ENCODE assay signal across 26 cellular contexts in the genomic region with DNA sequence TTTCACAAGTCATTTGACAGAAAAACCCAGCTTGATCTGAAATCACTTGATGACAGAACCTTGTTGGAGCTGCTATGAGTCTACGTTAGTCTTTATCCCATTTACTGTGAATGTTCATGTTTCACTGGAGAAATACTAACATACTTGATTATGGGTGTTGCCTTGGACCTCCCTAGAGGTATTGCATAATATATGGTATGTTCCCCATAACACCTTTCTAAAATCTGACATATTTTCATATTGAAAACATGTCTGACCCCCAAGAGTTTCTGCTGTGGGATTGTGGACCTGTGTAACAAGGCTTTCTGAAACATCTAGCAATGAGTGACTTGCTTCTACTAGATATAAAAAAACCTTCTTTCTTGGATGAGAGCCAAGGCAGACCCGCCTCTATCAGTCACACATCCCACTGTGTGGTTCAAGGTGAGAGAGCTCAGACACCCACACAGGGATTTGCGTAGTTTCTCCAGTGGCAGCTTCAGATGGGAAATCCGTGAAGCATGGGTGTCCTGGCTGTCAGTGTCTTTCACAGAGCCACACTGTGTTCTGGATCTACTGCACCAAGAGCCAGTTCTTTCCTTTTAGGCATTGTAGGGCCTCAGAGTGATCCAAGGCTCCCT. TPM values are rescaled to one million over a fixed set of nuclear protein-coding genes. Genes with fewer than 3 reads are reported as not detected.
DNase-seq lines count a peak whose midpoint lies in the region; ATAC-seq and TF ChIP-seq lines count a peak whose summit lies in the region.
"Had no signal": no experiment of that assay in that cellular context is flagged by ENCODE, and none has a peak within 500 bp of the region (broad histone marks: within the 10 kb centered on the region; RNA-seq: fewer than 3 reads in every experiment).

No MANE protein-coding gene starts in this region.

- H3K36me3 ChIP-seq in ovary, result no peaks in the 10 kb centered on the region
- H3K36me3 ChIP-seq: thoracic aorta, uterus had no signal

- no peaks in the 10 kb centered on the region for H3K27me3 ChIP-seq in ovary
- H3K27me3 ChIP-seq: uterus had no signal

- intact Hi-C loops in ovary (cut with DNase I), result no loop called here

- H3K4me3 Mint-ChIP-seq in activated T-cell treated with anti-CD3 and anti-CD28 coated beads, Interleukin-2, amount 50 U/mL, for 24 hours, result no peak overlapping the region
- no peak overlapping the region for H3K4me3 Mint-ChIP-seq in neural crest cell
- H3K4me3 Mint-ChIP-seq in natural killer cell treated with Interleukin-12 subunit alpha and Interleukin-12 subunit beta and Interleukin-15 and Interleukin-18, amount 100 ng/mL, for 72 hours, result no peak overlapping the region
- H3K4me3 Mint-ChIP-seq: activated B cell treated with CpG ODN at 0.5 μM for 24 hours; mesothelial cell of epicardium; stimulated activated naive CD8-positive, alpha-beta T cell treated with anti-CD3 and anti-CD28 coated beads, Interleukin-15, Interleukin-2, amounts not matched to agents 100 ng/mL and 50 ng/mL, for 24 hours had no signal

- no peak overlapping the region for H3K4me3 ChIP-seq in ovary
- H3K4me3 ChIP-seq: thoracic aorta, uterus had no signal

- H3K9me3 Mint-ChIP-seq in activated T-cell treated with anti-CD3 and anti-CD28 coated beads, Interleukin-2, amount 50 U/mL, for 24 hours, result no peaks in the 10 kb centered on the region
- no peaks in the 10 kb centered on the region for H3K9me3 Mint-ChIP-seq in neural crest cell
- no peaks in the 10 kb centered on the region for H3K9me3 Mint-ChIP-seq in natural killer cell treated with Interleukin-12 subunit alpha and Interleukin-12 subunit beta and Interleukin-15 and Interleukin-18, amount 100 ng/mL, for 72 hours
- H3K9me3 Mint-ChIP-seq: activated B cell treated with CpG ODN at 0.5 μM for 24 hours; mesothelial cell of epicardium; naive B cell; stimulated activated naive CD8-positive, alpha-beta T cell treated with anti-CD3 and anti-CD28 coated beads, Interleukin-15, Interleukin-2, amounts not matched to agents 100 ng/mL and 50 ng/mL, for 24 hours had no signal

- peak overlapping the region; percentile 22 for H3K27ac Mint-ChIP-seq in activated T-cell treated with anti-CD3 and anti-CD28 coated beads, Interleukin-2, amount 50 U/mL, for 24 hours
- peak overlapping the region; percentile 21 for H3K27ac Mint-ChIP-seq in neural crest cell (ENCODE audit: unreplicated experiment)
- H3K27ac Mint-ChIP-seq in natural killer cell treated with Interleukin-12 subunit alpha and Interleukin-12 subunit beta and Interleukin-15 and Interleukin-18, amount 100 ng/mL, for 72 hours, result no peak overlapping the region
- H3K27ac Mint-ChIP-seq: activated B cell treated with CpG ODN at 0.5 μM for 24 hours; mesothelial cell of epicardium; stimulated activated naive CD8-positive, alpha-beta T cell treated with anti-CD3 and anti-CD28 coated beads, Interleukin-15, Interleukin-2, amounts not matched to agents 100 ng/mL and 50 ng/mL, for 24 hours had no signal

- H3K4me1 Mint-ChIP-seq in activated T-cell treated with anti-CD3 and anti-CD28 coated beads, Interleukin-2, amount 50 U/mL, for 24 hours (ENCODE audit: low read depth), result peaks cover 20% of the 10 kb centered on the region
- H3K4me1 Mint-ChIP-seq in neural crest cell, result peaks cover 24% of the 10 kb centered on the region
- peaks cover 10 to 11% of the 10 kb centered on the region in 2 donors for H3K4me1 Mint-ChIP-seq in natural killer cell treated with Interleukin-12 subunit alpha and Interleukin-12 subunit beta and Interleukin-15 and Interleukin-18, amount 100 ng/mL, for 72 hours (ENCODE audit: low read depth in 2 of 2)

- no peak for DNase-seq in activated T-cell treated with anti-CD3 and anti-CD28 coated beads, Interleukin-2, amount 50 U/mL, for 24 hours
- DNase-seq in activated T-cell treated with anti-CD3 and anti-CD28 coated beads, Interleukin-2, amount 50 U/mL, for 1 hour, result no peak
- DNase-seq in NCI-H1105 treated with DMSO at 0.1 percent for 48 hours (lab: John Stamatoyannopoulos, UW) (peak; percentile 17), NCI-H82 treated with DMSO at 0.1 percent for 48 hours (lab: John Stamatoyannopoulos, UW; ENCODE audit: unreplicated experiment) (peak; percentile 22), neural crest cell (ENCODE audit: low read depth, low spot score) (no peak), ovary (no peak)
- DNase-seq in natural killer cell treated with Interleukin-12 subunit alpha and Interleukin-12 subunit beta and Interleukin-15 and Interleukin-18, amount 100 ng/mL, for 72 hours (ENCODE audit: low spot score), result no peak
- DNase-seq: activated B cell treated with CpG ODN at 0.5 μM for 24 hours; activated gamma-delta T cell; Calu3; central memory CD4-positive, alpha-beta T cell; dermis blood vessel endothelial cell; left ventricle myocardium superior; naive B cell; NCI-H1048; NCI-H187 treated with DMSO at 0.1 percent for 48 hours; NCI-H446 treated with DMSO at 0.1 percent for 48 hours; SIG-M5; SW 1271; uterus had no signal

- H3K27me3 Mint-ChIP-seq in activated T-cell treated with anti-CD3 and anti-CD28 coated beads, Interleukin-2, amount 50 U/mL, for 24 hours, result no peaks in the 10 kb centered on the region
- no peaks in the 10 kb centered on the region for H3K27me3 Mint-ChIP-seq in neural crest cell (ENCODE audit: low read depth)
- no peaks in the 10 kb centered on the region for H3K27me3 Mint-ChIP-seq in natural killer cell treated with Interleukin-12 subunit alpha and Interleukin-12 subunit beta and Interleukin-15 and Interleukin-18, amount 100 ng/mL, for 72 hours
- H3K27me3 Mint-ChIP-seq: activated B cell treated with CpG ODN at 0.5 μM for 24 hours; naive B cell; stimulated activated naive CD8-positive, alpha-beta T cell treated with anti-CD3 and anti-CD28 coated beads, Interleukin-15, Interleukin-2, amounts not matched to agents 100 ng/mL and 50 ng/mL, for 24 hours had no signal

- no peak overlapping the region for H3K27ac ChIP-seq in ovary
- H3K27ac ChIP-seq: C4-2B, HL-60, thoracic aorta, uterus had no signal

- 74 to 86% (median 82%) methylated on average over 4 of the region's 4 CpGs for WGBS in ovary, 3 donors

- no peak for TF ChIP-seq EP300 in ovary (IDR thresholded peaks at IDR 0.05)

- ATAC-seq in natural killer cell treated with Interleukin-12 subunit alpha and Interleukin-12 subunit beta and Interleukin-15 and Interleukin-18, amount 100 ng/mL, for 72 hours, result no peak
- ATAC-seq: left ventricle myocardium superior, Panc1 had no signal

- H3K4me1 ChIP-seq in ovary (ENCODE audit: insufficient read depth), result peaks cover 6% of the 10 kb centered on the region

- no peak for TF ChIP-seq CTCF in neural crest cell (conservative IDR thresholded peaks at IDR 0.05)
- no peak for TF ChIP-seq CTCF in ovary (IDR thresholded peaks at IDR 0.05)

- no peak for TF ChIP-seq POLR2A in ovary (IDR thresholded peaks at IDR 0.05)

- H3K36me3 Mint-ChIP-seq in activated T-cell treated with anti-CD3 and anti-CD28 coated beads, Interleukin-2, amount 50 U/mL, for 24 hours (ENCODE audit: low read depth), result peaks cover 5% of the 10 kb centered on the region
- no peaks in the 10 kb centered on the region for H3K36me3 Mint-ChIP-seq in neural crest cell (ENCODE audit: low read depth)
- no peaks in the 10 kb centered on the region for H3K36me3 Mint-ChIP-seq in natural killer cell treated with Interleukin-12 subunit alpha and Interleukin-12 subunit beta and Interleukin-15 and Interleukin-18, amount 100 ng/mL, for 72 hours
- H3K36me3 Mint-ChIP-seq: naive B cell had no signal

- H3K9me3 ChIP-seq in ovary, result no peaks in the 10 kb centered on the region
- H3K9me3 ChIP-seq: thoracic aorta, uterus had no signal

RNA-seq across cellular contexts. Expression of gene NENF, which starts 4.6 kb away (rescaled TPM):
- total RNA-seq in neural crest cell, result 40.4 and 41.5 TPM in 2 replicates
- 10 to 100 TPM; 18.9 to 31.8 TPM for total RNA-seq in natural killer cell treated with Interleukin-12 subunit alpha and Interleukin-12 subunit beta and Interleukin-15 and Interleukin-18, amount 100 ng/mL, for 72 hours
- 100 to 1,000 TPM in 5 of 7 donors, 10 to 100 TPM in 2; 84.7 to 192 (median 102) TPM for total RNA-seq in ovary
- polyA plus RNA-seq in ovary, result 100 to 1,000 TPM in 1 of 2 donors, 10 to 100 TPM in 1; 95.7 to 130 TPM

RNA-seq across cellular contexts. Expression of gene PACC1, which starts 22.6 kb away (rescaled TPM):
- total RNA-seq in neural crest cell (27.2 and 28.3 TPM in 2 replicates), ovary (1 to 10 TPM; 2.3 to 4.2 (median 2.9) TPM)
- 10 to 100 TPM; 11.8 to 26.6 TPM for total RNA-seq in natural killer cell treated with Interleukin-12 subunit alpha and Interleukin-12 subunit beta and Interleukin-15 and Interleukin-18, amount 100 ng/mL, for 72 hours
- 1 to 10 TPM; 1.9 to 9.5 TPM for polyA plus RNA-seq in ovary

Comparison
In these comparisons a context has a peak if more than half of its experiments do, and no peak if none do; other contexts are left out.
1. DNase-seq: peak in NCI-H1105 treated with DMSO at 0.1 percent for 48 hours (single experiment) and NCI-H82 treated with DMSO at 0.1 percent for 48 hours (single experiment); none in activated T-cell treated with anti-CD3 and anti-CD28 coated beads, Interleukin-2, amount 50 U/mL, for 24 hours (single experiment), activated T-cell treated with anti-CD3 and anti-CD28 coated beads, Interleukin-2, amount 50 U/mL, for 1 hour (single experiment), neural crest cell (single experiment), natural killer cell treated with Interleukin-12 subunit alpha and Interleukin-12 subunit beta and Interleukin-15 and Interleukin-18, amount 100 ng/mL, for 72 hours (single experiment) and ovary (0 of 5).
2. H3K27ac Mint-ChIP-seq: peak in activated T-cell treated with anti-CD3 and anti-CD28 coated beads, Interleukin-2, amount 50 U/mL, for 24 hours (single experiment) and neural crest cell (single experiment); none in natural killer cell treated with Interleukin-12 subunit alpha and Interleukin-12 subunit beta and Interleukin-15 and Interleukin-18, amount 100 ng/mL, for 72 hours (0 of 2).